Comparison of ENCODE assay signal across 8 cellular contexts in the genomic region with DNA sequence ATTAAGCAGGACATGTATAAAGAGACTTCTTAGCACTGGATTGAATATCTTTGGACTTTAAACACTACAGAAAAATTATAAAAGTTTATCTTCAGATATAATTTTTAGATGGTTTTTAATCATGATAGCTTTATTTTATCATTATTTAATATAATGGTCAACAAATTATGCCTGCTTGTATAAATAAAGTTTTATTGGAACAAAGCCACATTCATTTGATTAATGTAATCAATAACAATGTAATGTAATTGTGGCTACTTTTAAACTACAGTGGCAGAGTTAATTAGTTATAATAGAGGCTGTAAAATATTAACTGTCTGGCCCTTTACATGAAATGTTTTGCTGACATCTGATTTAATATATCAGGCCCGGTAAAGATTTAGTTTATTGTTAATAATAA.
"Had no signal": no experiment of that assay in that cellular context is flagged by ENCODE, and none has a peak within 500 bp of the region (broad histone marks: within the 10 kb centered on the region; RNA-seq: fewer than 3 reads in every experiment).

No MANE protein-coding gene starts in this region.

- H3K4me3 ChIP-seq: GM23338 had no signal

- ATAC-seq: GM23338 had no signal

- DNase-seq: H9, HCEC 1CT, IMR-90, KBM-7 had no signal

- H2AFZ ChIP-seq: GM23338 had no signal

- FAIRE-seq: H1, H54, HTR-8/SVneo had no signal

- H3K4me2 ChIP-seq: GM23338 had no signal
